Comparison of ENCODE assay signal across 3 cellular contexts in genomic region chr2:240806459-240806858, GRCh38.
"Had no signal": no experiment of that assay in that cellular context is flagged by ENCODE, and none has a peak within 500 bp of the region (broad histone marks: within the 10 kb centered on the region; RNA-seq: fewer than 3 reads in every experiment).

No MANE protein-coding gene starts in this region.

- DNase-seq: GDM1, GF-D8 had no signal

- ATAC-seq: GM12878 had no signal

- H3K4me3 ChIP-seq: GM12878 had no signal
